1 cellular context compared by ENCODE assay signal in genomic region chr22:37054078-37054440, GRCh38.
A peak's percentile ranks its signal among the peaks of the same experiment; 100 is the strongest.
TF ChIP-seq lines count a peak whose summit lies in the region.

No MANE protein-coding gene starts in this region.

TF ChIP-seq in HepG2, 621 proteins besides CTCF, POLR2A, EP300 and RAD21:
- TF ChIP-seq FIP1L1 (IDR thresholded peaks at IDR 0.05; ENCODE audit: borderline replicate concordance, insufficient read depth, low read depth, low read length) (no peak), FOXA1 (IDR thresholded peaks at IDR 0.05) (no peak), FOXA1 (CRISPR knock-in tag; IDR thresholded peaks at IDR 0.05) (peak; percentile 46), FOXP1 (IDR thresholded peaks at IDR 0.05) (no peak), FOXP1 (CRISPR knock-in tag; IDR thresholded peaks at IDR 0.05) (peak; percentile 45; the same call in 1 of the 2 replicates), FOXA3 (CRISPR knock-in tag; IDR thresholded peaks at IDR 0.05) (0 out of 2 replicates have a peak, but pooled peaks have one; percentile 29)
- TF ChIP-seq, protein P1, sequence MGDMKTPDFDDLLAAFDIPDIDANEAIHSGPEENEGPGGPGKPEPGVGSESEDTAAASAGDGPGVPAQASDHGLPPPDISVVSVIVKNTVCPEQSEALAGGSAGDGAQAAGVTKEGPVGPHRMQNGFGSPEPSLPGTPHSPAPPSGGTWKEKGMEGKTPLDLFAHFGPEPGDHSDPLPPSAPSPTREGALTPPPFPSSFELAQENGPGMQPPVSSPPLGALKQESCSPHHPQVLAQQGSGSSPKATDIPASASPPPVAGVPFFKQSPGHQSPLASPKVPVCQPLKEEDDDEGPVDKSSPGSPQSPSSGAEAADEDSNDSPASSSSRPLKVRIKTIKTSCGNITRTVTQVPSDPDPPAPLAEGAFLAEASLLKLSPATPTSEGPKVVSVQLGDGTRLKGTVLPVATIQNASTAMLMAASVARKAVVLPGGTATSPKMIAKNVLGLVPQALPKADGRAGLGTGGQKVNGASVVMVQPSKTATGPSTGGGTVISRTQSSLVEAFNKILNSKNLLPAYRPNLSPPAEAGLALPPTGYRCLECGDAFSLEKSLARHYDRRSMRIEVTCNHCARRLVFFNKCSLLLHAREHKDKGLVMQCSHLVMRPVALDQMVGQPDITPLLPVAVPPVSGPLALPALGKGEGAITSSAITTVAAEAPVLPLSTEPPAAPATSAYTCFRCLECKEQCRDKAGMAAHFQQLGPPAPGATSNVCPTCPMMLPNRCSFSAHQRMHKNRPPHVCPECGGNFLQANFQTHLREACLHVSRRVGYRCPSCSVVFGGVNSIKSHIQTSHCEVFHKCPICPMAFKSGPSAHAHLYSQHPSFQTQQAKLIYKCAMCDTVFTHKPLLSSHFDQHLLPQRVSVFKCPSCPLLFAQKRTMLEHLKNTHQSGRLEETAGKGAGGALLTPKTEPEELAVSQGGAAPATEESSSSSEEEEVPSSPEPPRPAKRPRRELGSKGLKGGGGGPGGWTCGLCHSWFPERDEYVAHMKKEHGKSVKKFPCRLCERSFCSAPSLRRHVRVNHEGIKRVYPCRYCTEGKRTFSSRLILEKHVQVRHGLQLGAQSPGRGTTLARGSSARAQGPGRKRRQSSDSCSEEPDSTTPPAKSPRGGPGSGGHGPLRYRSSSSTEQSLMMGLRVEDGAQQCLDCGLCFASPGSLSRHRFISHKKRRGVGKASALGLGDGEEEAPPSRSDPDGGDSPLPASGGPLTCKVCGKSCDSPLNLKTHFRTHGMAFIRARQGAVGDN (CRISPR knock-in tag; IDR thresholded peaks at IDR 0.05), result peak; percentile 31; the same call in 1 of the 2 replicates
TF ChIP-seq in HepG2: peak in this region for 4.
